17 cellular contexts compared by ENCODE assay signal in genomic region chr16:83581082-83581481, GRCh38.
DNase-seq lines count a peak whose midpoint lies in the region; ATAC-seq and TF ChIP-seq lines count a peak whose summit lies in the region.
"Had no signal": no experiment of that assay in that cellular context is flagged by ENCODE, and none has a peak within 500 bp of the region (broad histone marks: within the 10 kb centered on the region; RNA-seq: fewer than 3 reads in every experiment).

No MANE protein-coding gene starts in this region.

- H3K36me3 ChIP-seq in upper lobe of left lung: no peaks in the 10 kb centered on the region
- H3K36me3 ChIP-seq: cardiac muscle cell, heart right ventricle, left ventricle myocardium inferior had no signal

- 66 to 84% methylated on average over 2 of the region's 2 CpGs for WGBS in upper lobe of left lung, 2 donors

- TF ChIP-seq CTCF in epithelial cell of proximal tubule (conservative IDR thresholded peaks at IDR 0.05; ENCODE audit: low read depth, low read length) (no peak), upper lobe of left lung (IDR thresholded peaks at IDR 0.05) (no peak)

- ATAC-seq in GM18511 (IDR thresholded peaks at IDR 0.05; ENCODE audit: unreplicated experiment) (peak; percentile 91), GM21576 (IDR thresholded peaks at IDR 0.05; ENCODE audit: unreplicated experiment) (peak; percentile 63), HG03108 (IDR thresholded peaks at IDR 0.05; ENCODE audit: unreplicated experiment) (peak; percentile 86), GM21526 (IDR thresholded peaks at IDR 0.05; ENCODE audit: low FRiP score, unreplicated experiment) (no peak), upper lobe of left lung (ENCODE audit: low FRiP score in 2 of 2) (no peak)
- ATAC-seq: heart right ventricle had no signal

- H3K9me3 ChIP-seq in upper lobe of left lung: no peaks in the 10 kb centered on the region

- H3K4me3 ChIP-seq in epithelial cell of proximal tubule (ENCODE audit: low read depth, low read length) (no peak overlapping the region), upper lobe of left lung (no peak overlapping the region)
- H3K4me3 ChIP-seq: cardiac muscle cell, heart right ventricle, left ventricle myocardium inferior had no signal

- H3K27me3 ChIP-seq in upper lobe of left lung: no peaks in the 10 kb centered on the region
- H3K27me3 ChIP-seq: cardiac muscle cell, heart right ventricle had no signal

- H3K27ac ChIP-seq in upper lobe of left lung: no peak overlapping the region
- H3K27ac ChIP-seq: cardiac muscle cell, heart right ventricle, left ventricle myocardium inferior had no signal

- DNase-seq in epithelial cell of proximal tubule (ENCODE audit: low read depth) (peak; percentile 33), KG1 (lab: John Stamatoyannopoulos, UW) (no peak), AG20443 (ENCODE audit: low spot score) (no peak), upper lobe of left lung (no peak)
- DNase-seq: activated naive CD4-positive, alpha-beta T cell treated with anti-CD3 and anti-CD28 coated beads, Interleukin-2, amount 50 U/mL, for 16 hours; C1 segment of cervical spinal cord; heart right ventricle; KBM-7; left ventricle myocardium inferior; NCI-H187 treated with DMSO at 0.1 percent for 48 hours; SIG-M5; stimulated activated CD4-positive, alpha-beta T cell treated with anti-CD3 and anti-CD28 coated beads, Interleukin-4, amount 100 ng/mL, for 24 hours had no signal

- TF ChIP-seq EP300 in upper lobe of left lung (IDR thresholded peaks at IDR 0.05): no peak

- no peaks in the 10 kb centered on the region for H3K4me1 ChIP-seq in upper lobe of left lung
- H3K4me1 ChIP-seq: heart right ventricle, left ventricle myocardium inferior had no signal

- TF ChIP-seq POLR2A in upper lobe of left lung (IDR thresholded peaks at IDR 0.05): no peak

Comparison
In these comparisons a context has a peak if more than half of its experiments do, and no peak if none do; other contexts are left out.
1. ATAC-seq: peak in GM18511 (single experiment), GM21576 (single experiment) and HG03108 (single experiment); none in GM21526 (single experiment) and upper lobe of left lung (0 of 2).